In genomic region chr15:64985382-64986033, GRCh38 we compare ENCODE assay signal across 8 cellular contexts. TPM values are rescaled to one million over a fixed set of nuclear protein-coding genes. Genes with fewer than 3 reads are reported as not detected.
DNase-seq lines count a peak whose midpoint lies in the region; ATAC-seq and TF ChIP-seq lines count a peak whose summit lies in the region.

No MANE protein-coding gene starts in this region.

- peaks cover 48% of the 10 kb centered on the region for H3K79me2 ChIP-seq in OCI-LY3 (ENCODE audit: low read length)
- H3K79me2 ChIP-seq in fibroblast of lung (ENCODE audit: control insufficient read depth, insufficient read depth, low read length) = peaks cover 18% of the 10 kb centered on the region

- ATAC-seq in HG02798 (IDR thresholded peaks at IDR 0.05; ENCODE audit: poor library complexity, unreplicated experiment) = no peak

- no peak overlapping the region for H3K4me3 ChIP-seq in GM12865 (ENCODE audit: low read depth, low read length)
- H3K4me3 ChIP-seq in OCI-LY3 (ENCODE audit: low read length) = no peak overlapping the region
- H3K4me3 ChIP-seq in fibroblast of lung (replicated peaks in 1 of 4; ENCODE audit: control extremely low read depth in 1 of 4, insufficient read depth in 1 of 4, low read depth in 3 of 4, low read length in 4 of 4) = peak overlapping the region in 1 of 4 experiments; percentile 1
- peak overlapping the region in 1 of 8 donors; percentile 24 for H3K4me3 ChIP-seq in spleen

- H3K4me2 ChIP-seq in OCI-LY3 (ENCODE audit: low read length) (peak overlapping the region; percentile 42), fibroblast of lung (ENCODE audit: extremely low read depth, insufficient read depth, low read length) (peak overlapping the region; percentile 38)

- no peak overlapping the region for H2AFZ ChIP-seq in OCI-LY3 (ENCODE audit: low read depth, low read length)
- H2AFZ ChIP-seq in fibroblast of lung (ENCODE audit: low read length) = no peak overlapping the region

- 13 to 25% (median 15%) methylated on average over 8 of the region's 8 CpGs for WGBS in spleen, 5 donors

- intact Hi-C loops in spleen (cut with DNase I; ENCODE audit: low total_unique reads) = no loop called here

- H3K36me3 ChIP-seq in OCI-LY3 (replicated peaks; ENCODE audit: low read depth, low read length) (peaks cover 24% of the 10 kb centered on the region), fibroblast of lung (ENCODE audit: control insufficient read depth, insufficient read depth, low read length) (peaks cover 2% of the 10 kb centered on the region), spleen (peaks cover 0 to 38% (median 5%) of the 10 kb centered on the region in 6 donors)

- TF ChIP-seq POLR2A in spleen (IDR thresholded peaks at IDR 0.05) = no peak

- H4K20me1 ChIP-seq in OCI-LY3 (ENCODE audit: insufficient read depth, low read length) (no peaks in the 10 kb centered on the region; the same call in 1 of the 2 replicates), fibroblast of lung (ENCODE audit: control insufficient read depth, extremely low read depth, insufficient read depth, low read length) (no peaks in the 10 kb centered on the region)

- H3K4me1 ChIP-seq in OCI-LY3 (ENCODE audit: low read length) (peaks cover 25% of the 10 kb centered on the region), fibroblast of lung (ENCODE audit: control insufficient read depth, extremely low read depth, insufficient read depth, low read length) (peaks cover 6% of the 10 kb centered on the region), spleen (peaks cover 28 to 86% (median 69%) of the 10 kb centered on the region in 6 donors)

- H3K27me3 ChIP-seq in OCI-LY3 (ENCODE audit: low read depth, low read length) (no peaks in the 10 kb centered on the region), fibroblast of lung (ENCODE audit: control insufficient read depth, insufficient read depth, low read length) (no peaks in the 10 kb centered on the region), spleen (replicated peaks in 1 of 7) (no peaks in the 10 kb centered on the region)

- H3K27ac ChIP-seq in OCI-LY3 (ENCODE audit: low read length) = peak overlapping the region; percentile 26
- H3K27ac ChIP-seq in fibroblast of lung (ENCODE audit: insufficient read depth, low read length) = peak overlapping the region; percentile 66
- H3K27ac ChIP-seq in spleen = peak overlapping the region; percentile 9 to 91 (median 82)

- H3K9ac ChIP-seq in OCI-LY3 (ENCODE audit: low read length) (peak overlapping the region; percentile 9; the same call in 1 of the 2 replicates), fibroblast of lung (ENCODE audit: insufficient read depth, low read length) (no peak overlapping the region)

- TF ChIP-seq CTCF in GM12865 (IDR thresholded peaks at IDR 0.05; ENCODE audit: insufficient read depth, low read depth, low read length, missing control alignments) (no peak), OCI-LY3 (IDR thresholded peaks at IDR 0.05; ENCODE audit: low read depth, low read length) (no peak), fibroblast of lung (conservative IDR thresholded peaks at IDR 0.05 in 1 of 2, IDR thresholded peaks at IDR 0.05 in 1 of 2; ENCODE audit: low read depth in 1 of 2, low read length in 2 of 2) (no peak), spleen (IDR thresholded peaks at IDR 0.05 in 8 of 11, conservative IDR thresholded peaks at IDR 0.05 in 3 of 11) (no peak)

- peak; percentile 14 for DNase-seq in GM12865 (ENCODE audit: low read depth)
- no peak for DNase-seq in fibroblast of lung (ENCODE audit: low read depth in 2 of 2)
- no peak for DNase-seq in spleen
- DNase-seq in NCI-H524 (lab: John Stamatoyannopoulos, UW) = no peak
- no peak for DNase-seq in NCI-H526 (lab: John Stamatoyannopoulos, UW)
- no peak for DNase-seq in HPDE6-E6E7 (ENCODE audit: extremely low spot score)

- H3K9me3 ChIP-seq in OCI-LY3 (ENCODE audit: insufficient read depth, low read length) (no peaks in the 10 kb centered on the region), fibroblast of lung (ENCODE audit: control insufficient read depth, insufficient read depth, low read depth, low read length) (no peaks in the 10 kb centered on the region), spleen (no peaks in the 10 kb centered on the region)

RNA-seq across cellular contexts. Expression of gene SPG21, which starts 4.2 kb away (rescaled TPM):
- total RNA-seq in fibroblast of lung (68.4 and 90.4 TPM in 2 replicates), spleen (100 to 1,000 TPM in 1 of 7 donors, 10 to 100 TPM in 6; 78.1 to 101 (median 82.2) TPM)
- polyA plus RNA-seq in fibroblast of lung (89.9 and 95.3 TPM in 2 replicates), spleen (10 to 100 TPM; 48.9 to 63.7 (median 61.9) TPM)
- polyA plus RNA-seq in fibroblast of lung (2012) = 70.6 and 71.8 TPM in 2 replicates
- polyA minus RNA-seq in fibroblast of lung (ENCODE audit: low replicate concordance) = 37.3 and 39.0 TPM in 2 replicates

RNA-seq across cellular contexts. Expression of gene MTFMT, which starts 43.9 kb away (rescaled TPM):
- total RNA-seq in fibroblast of lung = 17.0 and 17.5 TPM in 2 replicates
- 12.6 and 16.6 TPM in 2 replicates for polyA plus RNA-seq in fibroblast of lung
- 11.3 and 11.8 TPM in 2 replicates for polyA plus RNA-seq in fibroblast of lung (2012)
- 1.9 and 2.6 TPM in 2 replicates for polyA minus RNA-seq in fibroblast of lung (ENCODE audit: low replicate concordance)
- 10 to 100 TPM; 10.8 to 27.5 (median 14.8) TPM for total RNA-seq in spleen
- polyA plus RNA-seq in spleen = 1 to 10 TPM; 3.7 to 8.3 (median 5.7) TPM

RNA-seq across cellular contexts. Expression of gene SLC51B, which starts 59.7 kb away (rescaled TPM):
- total RNA-seq in fibroblast of lung (0.51 and 0.66 TPM in 2 replicates), spleen (not detected)
- polyA plus RNA-seq in fibroblast of lung (0.98 and 1.2 TPM in 2 replicates), spleen (under 1 TPM in 1 of 3 donors, not detected in 2; 0.09 TPM)
- polyA plus RNA-seq in fibroblast of lung (2012) = 1.3 TPM in 2 replicates
- polyA minus RNA-seq in fibroblast of lung (ENCODE audit: low replicate concordance) = not detected in 2 replicates

Comparison
In these comparisons a context has a peak if more than half of its experiments do, and no peak if none do; other contexts are left out.
1. H3K27ac ChIP-seq: peak in every context shown above with its lines; median percentile 82 in spleen; 66 in fibroblast of lung; 26 in OCI-LY3.